1 cellular context compared by ENCODE assay signal in the genomic region with DNA sequence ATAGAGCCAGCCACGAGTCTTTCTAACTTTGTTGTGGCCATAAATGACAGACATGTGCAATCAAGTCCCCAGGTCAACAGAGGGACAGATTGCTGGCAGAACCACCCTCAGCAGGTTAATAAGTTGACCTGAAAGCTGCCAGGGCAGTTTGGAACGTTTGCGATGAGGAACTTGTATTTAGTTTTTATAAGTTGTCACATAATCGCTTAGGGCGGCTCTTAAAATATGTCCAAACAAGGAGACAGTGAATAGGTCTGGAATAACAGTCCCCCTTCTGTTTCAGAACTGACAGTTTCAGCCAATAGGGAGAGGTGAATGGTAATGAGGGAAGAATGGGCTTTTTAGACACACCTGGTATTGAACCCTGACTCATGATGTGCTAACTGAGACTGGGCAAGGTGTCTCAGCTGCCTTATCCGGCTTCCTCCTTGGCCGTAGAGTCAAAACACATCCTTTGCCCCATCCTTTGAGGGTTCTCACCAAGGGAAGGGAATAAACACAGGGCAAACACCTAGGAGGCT.
TF ChIP-seq lines count a peak whose summit lies in the region.

No MANE protein-coding gene starts in this region.

TF ChIP-seq in HepG2, 621 proteins besides CTCF, POLR2A, EP300 and RAD21:
- no peak for TF ChIP-seq ZNF644 (CRISPR knock-in tag; IDR thresholded peaks at IDR 0.05; ENCODE audit: low read depth)
- no peak for TF ChIP-seq HOXA7 (CRISPR knock-in tag; IDR thresholded peaks at IDR 0.05)
- TF ChIP-seq ZNF430 (CRISPR knock-in tag; IDR thresholded peaks at IDR 0.05), result no peak
- no peak for TF ChIP-seq ZNF776 (CRISPR knock-in tag; IDR thresholded peaks at IDR 0.05)
- no peak for TF ChIP-seq ZNF558 (CRISPR knock-in tag; IDR thresholded peaks at IDR 0.05; ENCODE audit: borderline replicate concordance)
TF ChIP-seq in HepG2: peak in this region for 0.
